In genomic region chr12:46389130-46389616, GRCh38 we compare ENCODE assay signal across 11 cellular contexts. TPM values are rescaled to one million over a fixed set of nuclear protein-coding genes. Genes with fewer than 3 reads are reported as not detected.
A peak's percentile ranks its signal among the peaks of the same experiment; 100 is the strongest.
DNase-seq lines count a peak whose midpoint lies in the region; ATAC-seq and TF ChIP-seq lines count a peak whose summit lies in the region.
"Had no signal": no experiment of that assay in that cellular context is flagged by ENCODE, and none has a peak within 500 bp of the region (broad histone marks: within the 10 kb centered on the region; RNA-seq: fewer than 3 reads in every experiment).

No MANE protein-coding gene starts in this region.

- intact Hi-C loops in A673 (cut with micrococcal nuclease; ENCODE audit: unreplicated experiment) = loop anchor here (5.0 kb wide), 2 partner anchors 168 to 273 kb away; no protein-coding TSS in a partner anchor
- intact Hi-C loops in mucosa of descending colon (cut with DNase I, micrococcal nuclease) = no loop called here

- no TSS peak for BruUV-seq in A673 (replicated peaks; lab: Mats Ljungman, UMichigan)

- H3K4me3 Mint-ChIP-seq in progenitor cell of endocrine pancreas (ENCODE audit: low read depth) = no peak overlapping the region
- H3K4me3 Mint-ChIP-seq: central memory CD8-positive, alpha-beta T cell; WTC11 had no signal

- H3K9me3 ChIP-seq in A673 (ENCODE audit: low read depth, low read length, poor library complexity, severe bottlenecking) (no peaks in the 10 kb centered on the region), mucosa of descending colon (no peaks in the 10 kb centered on the region)

- peak; percentile 62 for ATAC-seq in mucosa of descending colon
- ATAC-seq in HG02885 (IDR thresholded peaks at IDR 0.05; ENCODE audit: poor library complexity, unreplicated experiment) = no peak
- ATAC-seq: WTC11 had no signal

- H3K4me1 ChIP-seq in A673 (ENCODE audit: insufficient read depth, low read length, poor library complexity, severe bottlenecking) = peaks cover 81% of the 10 kb centered on the region
- H3K4me1 ChIP-seq in mucosa of descending colon (ENCODE audit: low read depth) = peaks cover 20% of the 10 kb centered on the region

- peak overlapping the region; percentile 67 for H3K27ac ChIP-seq in A673 (ENCODE audit: low read depth, low read length, poor library complexity, severe bottlenecking)

- no peak overlapping the region for H3K27ac Mint-ChIP-seq in progenitor cell of endocrine pancreas

- H3K4me1 Mint-ChIP-seq in progenitor cell of endocrine pancreas (ENCODE audit: low read depth) = peaks cover 15% of the 10 kb centered on the region

- H3K4me3 ChIP-seq in A673 (ENCODE audit: low read depth, low read length, poor library complexity, severe bottlenecking) (no peak overlapping the region), mucosa of descending colon (no peak overlapping the region)

- CTCF ChIA-PET in A673 (lab: Charles Lee) = no interaction called here

- DNase-seq in A673 (ENCODE audit: low spot score) = peak; percentile 79
- peak; percentile 92 for DNase-seq in LHCN-M2 (ENCODE audit: low read depth)
- DNase-seq in dermis blood vessel endothelial cell = peak; percentile 54
- DNase-seq in mucosa of descending colon = no peak
- DNase-seq in activated gamma-delta T cell treated with Interleukin-2 at 50 U/mL for 16 hours = no peak
- no peak for DNase-seq in DMS153 (lab: John Stamatoyannopoulos, UW)
- DNase-seq in progenitor cell of endocrine pancreas (ENCODE audit: low spot score, unreplicated experiment) = no peak
- DNase-seq: CD8-positive, alpha-beta memory T cell had no signal

- no peaks in the 10 kb centered on the region for H3K27me3 Mint-ChIP-seq in progenitor cell of endocrine pancreas
- H3K27me3 Mint-ChIP-seq: CD8-positive, alpha-beta memory T cell; central memory CD8-positive, alpha-beta T cell had no signal

- TF ChIP-seq CTCF in A673 (conservative IDR thresholded peaks at IDR 0.05; ENCODE audit: low read depth, low read length) = no peak
- no peak for TF ChIP-seq CTCF in mucosa of descending colon (IDR thresholded peaks at IDR 0.05)
- no peak for TF ChIP-seq CTCF in progenitor cell of endocrine pancreas (IDR thresholded peaks at IDR 0.05; ENCODE audit: unreplicated experiment)

- POLR2A ChIA-PET in A673 (lab: Charles Lee; ENCODE audit: low non-redundant PET) = no interaction called here

- H3K36me3 ChIP-seq in A673 (ENCODE audit: insufficient read depth, low read length, poor library complexity, severe bottlenecking) = no peaks in the 10 kb centered on the region
- no peaks in the 10 kb centered on the region for H3K36me3 ChIP-seq in mucosa of descending colon (ENCODE audit: low read depth)

- H3K27me3 ChIP-seq in A673 (replicated peaks; ENCODE audit: insufficient read depth, low read depth, low read length, poor library complexity) = no peaks in the 10 kb centered on the region

- peaks cover 3% of the 10 kb centered on the region for H3K36me3 Mint-ChIP-seq in progenitor cell of endocrine pancreas (ENCODE audit: insufficient read depth)

- no peaks in the 10 kb centered on the region for H3K9me3 Mint-ChIP-seq in progenitor cell of endocrine pancreas (ENCODE audit: low read depth)
- H3K9me3 Mint-ChIP-seq: CD8-positive, alpha-beta memory T cell; central memory CD8-positive, alpha-beta T cell; WTC11 had no signal

RNA-seq across cellular contexts. Expression of gene SLC38A2, which starts 16.6 kb away (rescaled TPM):
- total RNA-seq in A673 (2021) (395 and 440 TPM in 2 replicates), LHCN-M2 (2014; rRNA removed) (427 and 497 TPM in 2 replicates), dermis blood vessel endothelial cell (618 and 745 TPM in 2 replicates), mucosa of descending colon (100 to 1,000 TPM in 2 of 3 donors, 10 to 100 TPM in 1; 82.9 to 216 (median 143) TPM), progenitor cell of endocrine pancreas (216 and 224 TPM in 2 replicates)
- polyA plus RNA-seq in LHCN-M2 (2012) = 124 TPM

Comparison
In these comparisons a context has a peak if more than half of its experiments do, and no peak if none do; other contexts are left out.
1. DNase-seq: peak in A673 (single experiment), LHCN-M2 (single experiment) and dermis blood vessel endothelial cell (single experiment); none in mucosa of descending colon (0 of 3), activated gamma-delta T cell treated with Interleukin-2 at 50 U/mL for 16 hours (single experiment), DMS153 (single experiment) and progenitor cell of endocrine pancreas (single experiment).